In genomic region chr12:110726018-110726417, GRCh38 we compare ENCODE assay signal across 24 cellular contexts. TPM values are rescaled to one million over a fixed set of nuclear protein-coding genes. Genes with fewer than 3 reads are reported as not detected.
A peak's percentile ranks its signal among the peaks of the same experiment; 100 is the strongest.
DNase-seq lines count a peak whose midpoint lies in the region; TF ChIP-seq lines count a peak whose summit lies in the region.
"Had no signal": no experiment of that assay in that cellular context is flagged by ENCODE, and none has a peak within 500 bp of the region (broad histone marks: within the 10 kb centered on the region; RNA-seq: fewer than 3 reads in every experiment).

No MANE protein-coding gene starts in this region.

- peak; percentile 26 for DNase-seq in activated CD8-positive, alpha-beta memory T cell treated with anti-CD3 and anti-CD28 coated beads, Interleukin-2, amount 50 U/mL, for 48 hours
- DNase-seq in activated CD8-positive, alpha-beta memory T cell treated with anti-CD3 and anti-CD28 coated beads for 24 hours, result no peak
- DNase-seq in nephron progenitor cell, result no peak
- no peak for DNase-seq in activated CD4-positive, alpha-beta T cell treated with anti-CD3 and anti-CD28 coated beads, Interleukin-2, amount 50 U/mL, for 1 hour
- no peak for DNase-seq in NK-92 treated with Interleukin-12 subunit alpha and Interleukin-12 subunit beta, amount 100 ng/mL, for 24 hours (lab: John Stamatoyannopoulos, UW)
- no peak for DNase-seq in lower leg skin (ENCODE audit: low spot score in 2 of 2)
- DNase-seq: activated CD4-positive, alpha-beta T cell treated with anti-CD3 and anti-CD28 coated beads, Interleukin-2, amount 10 ng/mL, durations not matched to agents 24 days and 14 days; activated T-cell treated with anti-CD3 and anti-CD28 coated beads, Interleukin-2, amount 50 U/mL, for 4 hours; effector memory CD4-positive, alpha-beta T cell; EL; NCI-H1092; NCI-H187 treated with DMSO at 0.1 percent for 48 hours; NCI-H748 treated with DMSO at 0.1 percent for 48 hours; OCI-M1; Right ventricle myocardium superior; stimulated activated CD4-positive, alpha-beta T cell treated with anti-CD3 and anti-CD28 coated beads, Interleukin-4, amount 100 ng/mL, for 1 hour; stomach; SW 1271 had no signal

- H2AFZ ChIP-seq in KMS-11 (ENCODE audit: low read depth), result no peak overlapping the region

- WGBS in lower leg skin, 2 donors, result 96 to 99% methylated on average over 4 of the region's 4 CpGs

- intact Hi-C loops in lower leg skin (cut with DNase I; ENCODE audit: low total_unique reads), result no loop called here

- peaks cover 2% of the 10 kb centered on the region for H3K36me3 Mint-ChIP-seq in activated naive CD8-positive, alpha-beta T cell
- H3K36me3 Mint-ChIP-seq in nephron progenitor cell (ENCODE audit: low read depth), result peaks cover 90% of the 10 kb centered on the region

- no peaks in the 10 kb centered on the region for H3K27me3 ChIP-seq in KMS-11 (ENCODE audit: insufficient read depth, low read depth)
- H3K27me3 ChIP-seq: gastroesophageal sphincter, stomach, tibial nerve had no signal

- H3K27ac Mint-ChIP-seq in activated naive CD8-positive, alpha-beta T cell, result peak overlapping the region; percentile 64
- peak overlapping the region; percentile 63 for H3K27ac Mint-ChIP-seq in nephron progenitor cell

- H4K20me1 ChIP-seq in KMS-11 (ENCODE audit: insufficient read depth), result peaks cover 22% of the 10 kb centered on the region; the same call in 1 of the 2 replicates

- H3K27ac ChIP-seq in KMS-11, result no peak overlapping the region
- H3K27ac ChIP-seq: gastroesophageal sphincter, stomach, tibial nerve had no signal

- no peak overlapping the region for H3K9ac ChIP-seq in KMS-11

- peaks cover 4% of the 10 kb centered on the region; the same call in 1 of the 2 replicates for H3K36me3 ChIP-seq in KMS-11 (ENCODE audit: insufficient read depth)

- no peak for TF ChIP-seq POLR2A in lower leg skin (IDR thresholded peaks at IDR 0.05)

- no peak overlapping the region for H3K4me3 Mint-ChIP-seq in activated naive CD8-positive, alpha-beta T cell
- H3K4me3 Mint-ChIP-seq in nephron progenitor cell, result no peak overlapping the region
- H3K4me3 Mint-ChIP-seq: activated CD4-positive, alpha-beta T cell treated with anti-CD3 and anti-CD28 coated beads, Interleukin-2, amount 10 ng/mL, durations not matched to agents 24 days and 14 days; activated T-cell treated with anti-CD3 and anti-CD28 coated beads, Interleukin-2, amount 50 U/mL, for 4 hours; brain had no signal

- H3K27me3 Mint-ChIP-seq in activated naive CD8-positive, alpha-beta T cell, result no peaks in the 10 kb centered on the region
- no peaks in the 10 kb centered on the region for H3K27me3 Mint-ChIP-seq in nephron progenitor cell (ENCODE audit: low read depth, poor library complexity)
- H3K27me3 Mint-ChIP-seq: activated CD4-positive, alpha-beta T cell treated with anti-CD3 and anti-CD28 coated beads, Interleukin-2, amount 10 ng/mL, durations not matched to agents 24 days and 14 days; brain had no signal

- H3K4me2 ChIP-seq in KMS-11, result 0 out of 2 replicates have a peak overlapping the region, but pooled peaks have one; percentile 45

- no peaks in the 10 kb centered on the region for H3K9me3 Mint-ChIP-seq in activated naive CD8-positive, alpha-beta T cell (ENCODE audit: low read depth)
- H3K9me3 Mint-ChIP-seq in nephron progenitor cell, result no peaks in the 10 kb centered on the region
- H3K9me3 Mint-ChIP-seq: activated CD4-positive, alpha-beta T cell treated with anti-CD3 and anti-CD28 coated beads, Interleukin-2, amount 10 ng/mL, durations not matched to agents 24 days and 14 days; activated T-cell treated with anti-CD3 and anti-CD28 coated beads, Interleukin-2, amount 50 U/mL, for 4 hours; brain had no signal

- H3K79me2 ChIP-seq in KMS-11 (ENCODE audit: insufficient read depth, low read depth), result peaks cover 58% of the 10 kb centered on the region

- peaks cover 41% of the 10 kb centered on the region for H3K4me1 Mint-ChIP-seq in activated naive CD8-positive, alpha-beta T cell (ENCODE audit: low read depth)
- peaks cover 16% of the 10 kb centered on the region for H3K4me1 Mint-ChIP-seq in nephron progenitor cell

- TF ChIP-seq CTCF in KMS-11 (conservative IDR thresholded peaks at IDR 0.05; ENCODE audit: low read depth, low read length) (no peak), nephron progenitor cell (IDR thresholded peaks at IDR 0.05) (no peak), lower leg skin (IDR thresholded peaks at IDR 0.05) (no peak)

- H3K4me1 ChIP-seq in KMS-11 (ENCODE audit: low read depth, poor library complexity, severe bottlenecking), result peaks cover 51% of the 10 kb centered on the region

- H3K4me3 ChIP-seq in KMS-11 (IDR thresholded peaks at IDR 0.05; ENCODE audit: insufficient read depth, low read depth, low read length) (no peak overlapping the region), lower leg skin (ENCODE audit: low read depth, poor library complexity, severe bottlenecking) (no peak overlapping the region)
- H3K4me3 ChIP-seq: gastroesophageal sphincter, lung, stomach, tibial nerve had no signal

RNA-seq across cellular contexts. Expression of gene PPP1CC, which starts 16.7 kb away (rescaled TPM):
- 10 to 100 TPM; 90.1 to 97.4 (median 91.3) TPM for total RNA-seq in lower leg skin

RNA-seq across cellular contexts. Expression of gene HVCN1, which starts 37.1 kb away (rescaled TPM):
- 1 to 10 TPM; 2.2 to 3.5 (median 3.3) TPM for total RNA-seq in lower leg skin
